ENCODE assay signal across 9 cellular contexts in genomic region chr12:121893901-121894540, GRCh38. TPM values are rescaled to one million over a fixed set of nuclear protein-coding genes. Genes with fewer than 3 reads are reported as not detected.
DNase-seq lines count a peak whose midpoint lies in the region; ATAC-seq and TF ChIP-seq lines count a peak whose summit lies in the region.
"Had no signal": no experiment of that assay in that cellular context is flagged by ENCODE, and none has a peak within 500 bp of the region (broad histone marks: within the 10 kb centered on the region; RNA-seq: fewer than 3 reads in every experiment).

No MANE protein-coding gene starts in this region.

- ATAC-seq in RWPE2 (ENCODE audit: low read depth) (peak; percentile 83), esophagus mucosa (peak; percentile 79), HG03432 (IDR thresholded peaks at IDR 0.05; ENCODE audit: unreplicated experiment) (no peak)
- no peak for ATAC-seq in stimulated activated memory B cell treated with anti-CD40 and anti-IgM and Interleukin-4, amounts not matched to agents 10 μg/mL and 1 μg/mL and 100 μg/mL, for 72 hours

- peaks cover 21% of the 10 kb centered on the region for H3K36me3 Mint-ChIP-seq in stimulated activated memory B cell treated with anti-CD40 and anti-IgM and Interleukin-4, amounts not matched to agents 10 μg/mL and 1 μg/mL and 100 μg/mL, for 72 hours

- peak overlapping the region; percentile 11 for H3K27ac Mint-ChIP-seq in stimulated activated memory B cell treated with anti-CD40 and anti-IgM and Interleukin-4, amounts not matched to agents 10 μg/mL and 1 μg/mL and 100 μg/mL, for 72 hours
- H3K27ac Mint-ChIP-seq: B cell had no signal

- peaks cover 11% of the 10 kb centered on the region for H3K4me1 ChIP-seq in RWPE2 (ENCODE audit: insufficient read depth, poor library complexity, severe bottlenecking)

- H3K27ac ChIP-seq in RWPE2 (ENCODE audit: poor library complexity, severe bottlenecking), result peak overlapping the region; percentile 26

- peaks cover 24% of the 10 kb centered on the region for H3K4me1 Mint-ChIP-seq in stimulated activated memory B cell treated with anti-CD40 and anti-IgM and Interleukin-4, amounts not matched to agents 10 μg/mL and 1 μg/mL and 100 μg/mL, for 72 hours

- peaks cover 62% of the 10 kb centered on the region for H3K36me3 ChIP-seq in RWPE2 (ENCODE audit: low read depth)

- no peaks in the 10 kb centered on the region for H3K27me3 Mint-ChIP-seq in stimulated activated memory B cell treated with anti-CD40 and anti-IgM and Interleukin-4, amounts not matched to agents 10 μg/mL and 1 μg/mL and 100 μg/mL, for 72 hours
- H3K27me3 Mint-ChIP-seq: B cell had no signal

- no peaks in the 10 kb centered on the region for H3K27me3 ChIP-seq in RWPE2 (ENCODE audit: insufficient read depth, poor library complexity, severe bottlenecking)

- DNase-seq in SIG-M5 treated with dmso at 0.1 percent for 504 hours (lab: John Stamatoyannopoulos, UW; ENCODE audit: unreplicated experiment), result peak; percentile 37
- DNase-seq in SIG-M5 (lab: John Stamatoyannopoulos, UW), result no peak
- no peak for DNase-seq in RWPE2 (ENCODE audit: low spot score)
- no peak for DNase-seq in KBM-7
- no peak for DNase-seq in GM13976 (ENCODE audit: low spot score)

- no peak overlapping the region for H3K4me3 Mint-ChIP-seq in stimulated activated memory B cell treated with anti-CD40 and anti-IgM and Interleukin-4, amounts not matched to agents 10 μg/mL and 1 μg/mL and 100 μg/mL, for 72 hours
- H3K4me3 Mint-ChIP-seq: B cell had no signal

- in situ Hi-C loops in KBM-7 (cut with MboI; ENCODE audit: low pct_unique_long_range_greater_than_20kb, low sequenced_read_pairs), result no loop called here
- in situ Hi-C loops in GM13976 (cut with MboI; ENCODE audit: low sequenced_read_pairs, unreplicated experiment), result no loop called here

- no peaks in the 10 kb centered on the region for H3K9me3 ChIP-seq in RWPE2 (ENCODE audit: severe bottlenecking)

- H3K4me3 ChIP-seq in RWPE2 (ENCODE audit: severe bottlenecking), result no peak overlapping the region

- TF ChIP-seq CTCF in RWPE2 (IDR thresholded peaks at IDR 0.05; ENCODE audit: poor library complexity, severe bottlenecking) (no peak), GM13976 (IDR thresholded peaks at IDR 0.05; ENCODE audit: borderline replicate concordance, control extremely low read depth, extremely low read depth, insufficient read depth, missing control alignments) (no peak)

- no peaks in the 10 kb centered on the region for H3K9me3 Mint-ChIP-seq in stimulated activated memory B cell treated with anti-CD40 and anti-IgM and Interleukin-4, amounts not matched to agents 10 μg/mL and 1 μg/mL and 100 μg/mL, for 72 hours

RNA-seq across cellular contexts. Expression of gene PSMD9, which starts 5.4 kb away (rescaled TPM):
- total RNA-seq in esophagus mucosa, result 48.7 TPM

RNA-seq across cellular contexts. Expression of gene CFAP251, which starts 24.4 kb away (rescaled TPM):
- total RNA-seq in esophagus mucosa, result 18.3 TPM

RNA-seq across cellular contexts. Expression of gene HPD, which starts 35.4 kb away (rescaled TPM):
- total RNA-seq in esophagus mucosa, result 0.28 TPM
- total RNA-seq: B cell had no signal

Comparison
In these comparisons a context has a peak if more than half of its experiments do, and no peak if none do; other contexts are left out.
1. ATAC-seq: peak in RWPE2 (single experiment) and esophagus mucosa (single experiment); none in stimulated activated memory B cell treated with anti-CD40 and anti-IgM and Interleukin-4, amounts not matched to agents 10 μg/mL and 1 μg/mL and 100 μg/mL, for 72 hours (single experiment) and HG03432 (single experiment).